1 cellular context compared by ENCODE assay signal in the genomic region with DNA sequence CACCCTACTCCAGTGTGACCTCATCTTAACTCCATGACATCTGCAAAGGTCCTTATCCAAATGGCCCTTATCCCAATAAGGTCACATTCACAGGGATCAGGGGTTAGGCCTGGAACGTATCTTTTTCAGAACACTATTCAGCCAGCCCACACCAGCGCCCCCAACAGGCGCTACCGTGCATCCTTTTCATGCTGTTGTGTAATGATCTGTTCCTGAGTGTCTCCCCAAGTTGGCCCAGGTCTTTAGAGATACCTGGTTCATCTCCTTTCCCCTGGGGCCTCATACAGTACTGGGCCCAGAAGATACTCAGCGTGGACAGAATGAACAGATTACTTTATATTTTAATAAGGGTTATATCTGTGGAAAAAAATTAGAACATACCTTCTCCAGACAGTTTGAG.
TF ChIP-seq lines count a peak whose summit lies in the region.

No MANE protein-coding gene starts in this region.

TF ChIP-seq in GM23338, 12 proteins besides CTCF, POLR2A, EP300 and RAD21 (continued from another document):
- TF ChIP-seq, protein P1, sequence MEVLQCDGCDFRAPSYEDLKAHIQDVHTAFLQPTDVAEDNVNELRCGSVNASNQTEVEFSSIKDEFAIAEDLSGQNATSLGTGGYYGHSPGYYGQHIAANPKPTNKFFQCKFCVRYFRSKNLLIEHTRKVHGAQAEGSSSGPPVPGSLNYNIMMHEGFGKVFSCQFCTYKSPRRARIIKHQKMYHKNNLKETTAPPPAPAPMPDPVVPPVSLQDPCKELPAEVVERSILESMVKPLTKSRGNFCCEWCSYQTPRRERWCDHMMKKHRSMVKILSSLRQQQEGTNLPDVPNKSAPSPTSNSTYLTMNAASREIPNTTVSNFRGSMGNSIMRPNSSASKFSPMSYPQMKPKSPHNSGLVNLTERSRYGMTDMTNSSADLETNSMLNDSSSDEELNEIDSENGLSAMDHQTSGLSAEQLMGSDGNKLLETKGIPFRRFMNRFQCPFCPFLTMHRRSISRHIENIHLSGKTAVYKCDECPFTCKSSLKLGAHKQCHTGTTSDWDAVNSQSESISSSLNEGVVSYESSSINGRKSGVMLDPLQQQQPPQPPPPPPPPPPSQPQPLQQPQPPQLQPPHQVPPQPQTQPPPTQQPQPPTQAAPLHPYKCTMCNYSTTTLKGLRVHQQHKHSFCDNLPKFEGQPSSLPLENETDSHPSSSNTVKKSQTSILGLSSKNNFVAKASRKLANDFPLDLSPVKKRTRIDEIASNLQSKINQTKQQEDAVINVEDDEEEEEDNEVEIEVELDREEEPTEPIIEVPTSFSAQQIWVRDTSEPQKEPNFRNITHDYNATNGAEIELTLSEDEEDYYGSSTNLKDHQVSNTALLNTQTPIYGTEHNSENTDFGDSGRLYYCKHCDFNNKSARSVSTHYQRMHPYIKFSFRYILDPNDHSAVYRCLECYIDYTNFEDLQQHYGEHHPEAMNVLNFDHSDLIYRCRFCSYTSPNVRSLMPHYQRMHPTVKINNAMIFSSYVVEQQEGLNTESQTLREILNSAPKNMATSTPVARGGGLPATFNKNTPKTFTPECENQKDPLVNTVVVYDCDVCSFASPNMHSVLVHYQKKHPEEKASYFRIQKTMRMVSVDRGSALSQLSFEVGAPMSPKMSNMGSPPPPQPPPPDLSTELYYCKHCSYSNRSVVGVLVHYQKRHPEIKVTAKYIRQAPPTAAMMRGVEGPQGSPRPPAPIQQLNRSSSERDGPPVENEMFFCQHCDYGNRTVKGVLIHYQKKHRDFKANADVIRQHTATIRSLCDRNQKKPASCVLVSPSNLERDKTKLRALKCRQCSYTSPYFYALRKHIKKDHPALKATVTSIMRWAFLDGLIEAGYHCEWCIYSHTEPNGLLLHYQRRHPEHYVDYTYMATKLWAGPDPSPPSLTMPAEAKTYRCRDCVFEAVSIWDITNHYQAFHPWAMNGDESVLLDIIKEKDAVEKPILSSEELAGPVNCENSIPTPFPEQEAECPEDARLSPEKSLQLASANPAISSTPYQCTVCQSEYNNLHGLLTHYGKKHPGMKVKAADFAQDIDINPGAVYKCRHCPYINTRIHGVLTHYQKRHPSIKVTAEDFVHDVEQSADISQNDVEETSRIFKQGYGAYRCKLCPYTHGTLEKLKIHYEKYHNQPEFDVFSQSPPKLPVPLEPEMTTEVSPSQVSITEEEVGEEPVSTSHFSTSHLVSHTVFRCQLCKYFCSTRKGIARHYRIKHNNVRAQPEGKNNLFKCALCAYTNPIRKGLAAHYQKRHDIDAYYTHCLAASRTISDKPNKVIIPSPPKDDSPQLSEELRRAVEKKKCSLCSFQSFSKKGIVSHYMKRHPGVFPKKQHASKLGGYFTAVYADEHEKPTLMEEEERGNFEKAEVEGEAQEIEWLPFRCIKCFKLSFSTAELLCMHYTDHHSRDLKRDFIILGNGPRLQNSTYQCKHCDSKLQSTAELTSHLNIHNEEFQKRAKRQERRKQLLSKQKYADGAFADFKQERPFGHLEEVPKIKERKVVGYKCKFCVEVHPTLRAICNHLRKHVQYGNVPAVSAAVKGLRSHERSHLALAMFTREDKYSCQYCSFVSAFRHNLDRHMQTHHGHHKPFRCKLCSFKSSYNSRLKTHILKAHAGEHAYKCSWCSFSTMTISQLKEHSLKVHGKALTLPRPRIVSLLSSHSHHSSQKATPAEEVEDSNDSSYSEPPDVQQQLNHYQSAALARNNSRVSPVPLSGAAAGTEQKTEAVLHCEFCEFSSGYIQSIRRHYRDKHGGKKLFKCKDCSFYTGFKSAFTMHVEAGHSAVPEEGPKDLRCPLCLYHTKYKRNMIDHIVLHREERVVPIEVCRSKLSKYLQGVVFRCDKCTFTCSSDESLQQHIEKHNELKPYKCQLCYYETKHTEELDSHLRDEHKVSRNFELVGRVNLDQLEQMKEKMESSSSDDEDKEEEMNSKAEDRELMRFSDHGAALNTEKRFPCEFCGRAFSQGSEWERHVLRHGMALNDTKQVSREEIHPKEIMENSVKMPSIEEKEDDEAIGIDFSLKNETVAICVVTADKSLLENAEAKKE (CRISPR knock-in tag; IDR thresholded peaks at IDR 0.05), result no peak
- TF ChIP-seq STAT1 (IDR thresholded peaks at IDR 0.05; ENCODE audit: unreplicated experiment) (no peak), JUNB (IDR thresholded peaks at IDR 0.05; ENCODE audit: unreplicated experiment) (no peak), EZH2phosphoT487 (IDR thresholded peaks at IDR 0.05; ENCODE audit: unreplicated experiment) (no peak)
- TF ChIP-seq, protein P2, sequence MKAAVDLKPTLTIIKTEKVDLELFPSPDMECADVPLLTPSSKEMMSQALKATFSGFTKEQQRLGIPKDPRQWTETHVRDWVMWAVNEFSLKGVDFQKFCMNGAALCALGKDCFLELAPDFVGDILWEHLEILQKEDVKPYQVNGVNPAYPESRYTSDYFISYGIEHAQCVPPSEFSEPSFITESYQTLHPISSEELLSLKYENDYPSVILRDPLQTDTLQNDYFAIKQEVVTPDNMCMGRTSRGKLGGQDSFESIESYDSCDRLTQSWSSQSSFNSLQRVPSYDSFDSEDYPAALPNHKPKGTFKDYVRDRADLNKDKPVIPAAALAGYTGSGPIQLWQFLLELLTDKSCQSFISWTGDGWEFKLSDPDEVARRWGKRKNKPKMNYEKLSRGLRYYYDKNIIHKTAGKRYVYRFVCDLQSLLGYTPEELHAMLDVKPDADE (IDR thresholded peaks at IDR 0.05), result no peak
